Comparison of ENCODE assay signal across 16 cellular contexts in the genomic region with DNA sequence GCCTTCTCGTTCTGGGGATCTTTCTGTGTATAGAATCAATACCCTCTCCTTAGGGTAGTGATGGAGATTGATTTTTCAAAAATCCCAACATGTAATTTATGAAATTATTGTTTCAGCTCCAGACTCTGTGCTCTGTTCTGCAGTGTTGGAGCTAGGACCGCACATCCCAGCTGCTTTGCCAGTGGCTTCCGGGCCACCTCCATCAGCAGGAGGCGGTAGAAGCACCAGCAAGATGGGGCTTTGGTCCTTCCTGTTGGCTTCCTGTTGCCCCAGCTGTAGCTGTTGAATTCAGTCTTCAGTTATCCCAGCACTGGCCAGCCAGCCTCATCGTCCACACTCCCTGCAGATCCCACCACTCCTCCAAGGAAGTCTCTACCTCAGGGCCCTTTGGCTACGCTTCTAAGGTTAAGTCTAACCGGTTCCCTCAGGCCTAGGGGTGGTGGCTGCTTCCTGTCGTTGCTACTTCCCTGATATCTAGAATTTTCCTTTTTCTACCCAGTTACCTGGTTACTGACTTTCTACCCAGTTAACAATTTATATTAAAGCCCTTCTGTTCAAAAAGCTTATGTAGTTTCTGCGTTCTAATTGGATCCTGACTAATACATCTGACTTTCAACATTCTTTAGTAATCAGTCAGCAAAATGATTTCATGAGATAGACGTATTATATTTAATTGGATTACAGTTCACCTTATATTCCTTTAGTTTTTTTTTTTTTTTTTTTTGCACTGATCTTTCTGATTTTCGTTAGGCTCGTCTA. TPM values are rescaled to one million over a fixed set of nuclear protein-coding genes. Genes with fewer than 3 reads are reported as not detected.
DNase-seq lines count a peak whose midpoint lies in the region; ATAC-seq and TF ChIP-seq lines count a peak whose summit lies in the region.
"Had no signal": no experiment of that assay in that cellular context is flagged by ENCODE, and none has a peak within 500 bp of the region (broad histone marks: within the 10 kb centered on the region; RNA-seq: fewer than 3 reads in every experiment).

No MANE protein-coding gene starts in this region.

- H3K27ac Mint-ChIP-seq in progenitor cell of endocrine pancreas, result no peak overlapping the region

- H3K27me3 ChIP-seq in ascending aorta, result no peaks in the 10 kb centered on the region
- H3K27me3 ChIP-seq: BLaER1 treated with 17β-estradiol and CSF1 and Interleukin-3, amounts not matched to agents 10 nM and 100 nM; cardiac muscle cell; pancreas had no signal

- H3K4me1 Mint-ChIP-seq in progenitor cell of endocrine pancreas (ENCODE audit: low read depth), result peaks cover 8% of the 10 kb centered on the region

- ATAC-seq in GM19023 (IDR thresholded peaks at IDR 0.05; ENCODE audit: unreplicated experiment), result no peak
- ATAC-seq: activated CD4-positive, CD25-positive, alpha-beta regulatory T cell treated with anti-CD3 and anti-CD28 coated beads, Interleukin-2, amount 50 U/mL, for 24 hours; mucosa of descending colon; pancreas had no signal

- no peaks in the 10 kb centered on the region for H3K9me3 ChIP-seq in KOPT-K1 (ENCODE audit: insufficient read depth, low read length, poor library complexity, severe bottlenecking)
- no peaks in the 10 kb centered on the region for H3K9me3 ChIP-seq in ascending aorta
- H3K9me3 ChIP-seq: BLaER1 treated with 17β-estradiol and CSF1 and Interleukin-3, amounts not matched to agents 10 nM and 100 nM; mucosa of descending colon; pancreas had no signal

- DNase-seq in AG08395 (ENCODE audit: low spot score) (peak; percentile 21), ascending aorta (ENCODE audit: low spot score in 2 of 2) (no peak), kidney glomerular epithelial cell (lab: John Stamatoyannopoulos, UW) (peak; percentile 18), progenitor cell of endocrine pancreas (ENCODE audit: low spot score, unreplicated experiment) (no peak), middle frontal gyrus (ENCODE audit: extremely low spot score, low spot score) (no peak), SHP77 (lab: John Stamatoyannopoulos, UW) (no peak)
- DNase-seq: activated naive CD4-positive, alpha-beta T cell treated with Interleukin-2 at 50 U/mL for 16 hours; kidney; mucosa of descending colon; NCI-H1105 treated with DMSO at 0.1 percent for 48 hours; pancreas had no signal

- peaks cover 13 to 43% of the 10 kb centered on the region in 2 donors for H3K4me1 ChIP-seq in ascending aorta

- no peaks in the 10 kb centered on the region for H3K9me3 Mint-ChIP-seq in progenitor cell of endocrine pancreas (ENCODE audit: low read depth)

- no peak overlapping the region for H3K4me3 Mint-ChIP-seq in progenitor cell of endocrine pancreas (ENCODE audit: low read depth)

- no peak for TF ChIP-seq CTCF in ascending aorta (IDR thresholded peaks at IDR 0.05)
- no peak for TF ChIP-seq CTCF in progenitor cell of endocrine pancreas (IDR thresholded peaks at IDR 0.05; ENCODE audit: unreplicated experiment)

- H3K4me3 ChIP-seq in ascending aorta, result no peak overlapping the region
- H3K4me3 ChIP-seq: BLaER1 treated with 17β-estradiol and CSF1 and Interleukin-3, amounts not matched to agents 10 nM and 100 nM; cardiac muscle cell; mucosa of descending colon; pancreas had no signal

- intact Hi-C loops in ascending aorta (cut with DNase I), result loop anchor here (1.0 kb wide), 1 partner anchor 13 kb away; no protein-coding TSS in a partner anchor

- H3K36me3 ChIP-seq in KOPT-K1 (ENCODE audit: insufficient read depth, low read length), result peaks cover 73% of the 10 kb centered on the region
- H3K36me3 ChIP-seq in ascending aorta, result peaks cover 0 to 4% of the 10 kb centered on the region in 2 donors
- H3K36me3 ChIP-seq: cardiac muscle cell, pancreas had no signal

- H3K27me3 Mint-ChIP-seq in progenitor cell of endocrine pancreas, result no peaks in the 10 kb centered on the region

- peaks cover 12% of the 10 kb centered on the region for H3K36me3 Mint-ChIP-seq in progenitor cell of endocrine pancreas (ENCODE audit: insufficient read depth)

- H3K27ac ChIP-seq in KOPT-K1 (ENCODE audit: low read depth, low read length, poor library complexity, severe bottlenecking) (peak overlapping the region; percentile 60), ascending aorta (peak overlapping the region; percentile 58 to 95)
- H3K27ac ChIP-seq: BLaER1 treated with 17β-estradiol and CSF1 and Interleukin-3, amounts not matched to agents 10 nM and 100 nM; cardiac muscle cell had no signal

RNA-seq across cellular contexts. Expression of gene GALNT2, which starts 24.6 kb away (rescaled TPM):
- total RNA-seq in ascending aorta, result 129 TPM
- total RNA-seq in progenitor cell of endocrine pancreas, result 92.4 and 95.2 TPM in 2 replicates

Comparison
In these comparisons a context has a peak if more than half of its experiments do, and no peak if none do; other contexts are left out.
1. DNase-seq: peak in AG08395 (single experiment) and kidney glomerular epithelial cell (single experiment); none in ascending aorta (0 of 2), progenitor cell of endocrine pancreas (single experiment), middle frontal gyrus (single experiment) and SHP77 (0 of 2).